ENCODE assay signal across 10 cellular contexts in genomic region chr12:3119745-3120660, GRCh38. TPM values are rescaled to one million over a fixed set of nuclear protein-coding genes. Genes with fewer than 3 reads are reported as not detected.
DNase-seq lines count a peak whose midpoint lies in the region; ATAC-seq and TF ChIP-seq lines count a peak whose summit lies in the region.
"Had no signal": no experiment of that assay in that cellular context is flagged by ENCODE, and none has a peak within 500 bp of the region (broad histone marks: within the 10 kb centered on the region; RNA-seq: fewer than 3 reads in every experiment).

No MANE protein-coding gene starts in this region.

- no peaks in the 10 kb centered on the region for H3K27me3 Mint-ChIP-seq in brain

- peaks cover 0 to 16% (median 6%) of the 10 kb centered on the region in 5 experiments for H3K9me3 Mint-ChIP-seq in brain

- intact Hi-C loops in left ventricle myocardium superior (cut with micrococcal nuclease): loop anchor here (10.0 kb wide), 1 partner anchor 45 kb away; the partner anchor contains the start of gene TSPAN9

- H3K27ac ChIP-seq in smooth muscle cell (ENCODE audit: low read depth): peak overlapping the region; percentile 82

- peak overlapping the region in 2 of 5 experiments; percentile 36 to 67 for H3K4me3 Mint-ChIP-seq in brain
- H3K4me3 Mint-ChIP-seq: dendritic cell treated with granulocyte-macrophage colony-stimulating factor and Interleukin-4, amounts not matched to agents 40 ng/mL and 50 ng/mL, for 4 days had no signal

- H3K4me3 ChIP-seq in smooth muscle cell: no peak overlapping the region

- no peaks in the 10 kb centered on the region for H3K9me3 ChIP-seq in smooth muscle cell (replicated peaks; ENCODE audit: low read depth)

- peaks cover 41% of the 10 kb centered on the region for H3K4me1 Mint-ChIP-seq in brain

- peak overlapping the region; percentile 60 for H3K9ac ChIP-seq in smooth muscle cell (ENCODE audit: low read depth)

- H3K27ac Mint-ChIP-seq in brain: peak overlapping the region; percentile 72 to 91 (median 83)
- H3K27ac Mint-ChIP-seq: dendritic cell treated with granulocyte-macrophage colony-stimulating factor and Interleukin-4, amounts not matched to agents 40 ng/mL and 50 ng/mL, for 4 days had no signal

- peaks cover 14% of the 10 kb centered on the region for H3K36me3 Mint-ChIP-seq in brain

- H3F3A ChIP-seq in smooth muscle cell (ENCODE audit: low read depth): peaks cover 4% of the 10 kb centered on the region

- TF ChIP-seq CTCF in brain (conservative IDR thresholded peaks at IDR 0.05): no peak
- no peak for TF ChIP-seq CTCF in smooth muscle cell (IDR thresholded peaks at IDR 0.05; ENCODE audit: borderline replicate concordance, insufficient read depth, poor library complexity, severe bottlenecking)

- peaks cover 8% of the 10 kb centered on the region for H3K79me2 ChIP-seq in smooth muscle cell (ENCODE audit: low read depth)

- H2AFZ ChIP-seq in smooth muscle cell (ENCODE audit: low read depth): no peak overlapping the region

- H3K4me2 ChIP-seq in smooth muscle cell: peak overlapping the region; percentile 49

- 44% methylated on average over 18 of the region's 18 CpGs for WGBS in smooth muscle cell (ENCODE audit: low lambda C conversion rate)

- peak; percentile 74 for DNase-seq in GM04503 (ENCODE audit: low read depth)
- DNase-seq in left ventricle myocardium superior: peak; percentile 85
- DNase-seq in smooth muscle cell (lab: John Stamatoyannopoulos, UW; ENCODE audit: unreplicated experiment): no peak
- DNase-seq in NCI-H526 treated with DMSO at 0.1 percent for 48 hours (lab: John Stamatoyannopoulos, UW): no peak
- DNase-seq in NCI-H1092 treated with DMSO at 0.1 percent for 48 hours (lab: John Stamatoyannopoulos, UW): no peak
- DNase-seq: MV-4-11 had no signal

- ATAC-seq in left ventricle myocardium superior (peak; percentile 85), GM21447 (IDR thresholded peaks at IDR 0.05; ENCODE audit: unreplicated experiment) (no peak)
- no peak for ATAC-seq in activated CD4-positive, CD25-positive, alpha-beta regulatory T cell treated with anti-CD3 and anti-CD28 coated beads, Interleukin-2, amount 50 U/mL, for 24 hours

- H3K27me3 ChIP-seq in smooth muscle cell (ENCODE audit: low read depth): no peaks in the 10 kb centered on the region

- no peaks in the 10 kb centered on the region for H4K20me1 ChIP-seq in smooth muscle cell (ENCODE audit: low read depth)

- H3K36me3 ChIP-seq in smooth muscle cell (ENCODE audit: low read depth): no peaks in the 10 kb centered on the region

- H3K4me1 ChIP-seq in smooth muscle cell (ENCODE audit: low read depth): peaks cover 31% of the 10 kb centered on the region

RNA-seq across cellular contexts. Expression of gene TSPAN9, which starts 42.8 kb away (rescaled TPM):
- 9.1 TPM for polyA plus RNA-seq in brain (ENCODE audit: insufficient read depth, low read depth, low replicate concordance)
- total RNA-seq in left ventricle myocardium superior: 159 TPM
- 29.8 and 46.9 TPM in 2 replicates for total RNA-seq in smooth muscle cell
- polyA plus RNA-seq in smooth muscle cell: 14.4 and 17.7 TPM in 2 replicates

Comparison
In these comparisons a context has a peak if more than half of its experiments do, and no peak if none do; other contexts are left out.
1. DNase-seq: peak in GM04503 (single experiment) and left ventricle myocardium superior (single experiment); none in smooth muscle cell (single experiment), NCI-H526 treated with DMSO at 0.1 percent for 48 hours (single experiment) and NCI-H1092 treated with DMSO at 0.1 percent for 48 hours (single experiment).